In the genomic region with DNA sequence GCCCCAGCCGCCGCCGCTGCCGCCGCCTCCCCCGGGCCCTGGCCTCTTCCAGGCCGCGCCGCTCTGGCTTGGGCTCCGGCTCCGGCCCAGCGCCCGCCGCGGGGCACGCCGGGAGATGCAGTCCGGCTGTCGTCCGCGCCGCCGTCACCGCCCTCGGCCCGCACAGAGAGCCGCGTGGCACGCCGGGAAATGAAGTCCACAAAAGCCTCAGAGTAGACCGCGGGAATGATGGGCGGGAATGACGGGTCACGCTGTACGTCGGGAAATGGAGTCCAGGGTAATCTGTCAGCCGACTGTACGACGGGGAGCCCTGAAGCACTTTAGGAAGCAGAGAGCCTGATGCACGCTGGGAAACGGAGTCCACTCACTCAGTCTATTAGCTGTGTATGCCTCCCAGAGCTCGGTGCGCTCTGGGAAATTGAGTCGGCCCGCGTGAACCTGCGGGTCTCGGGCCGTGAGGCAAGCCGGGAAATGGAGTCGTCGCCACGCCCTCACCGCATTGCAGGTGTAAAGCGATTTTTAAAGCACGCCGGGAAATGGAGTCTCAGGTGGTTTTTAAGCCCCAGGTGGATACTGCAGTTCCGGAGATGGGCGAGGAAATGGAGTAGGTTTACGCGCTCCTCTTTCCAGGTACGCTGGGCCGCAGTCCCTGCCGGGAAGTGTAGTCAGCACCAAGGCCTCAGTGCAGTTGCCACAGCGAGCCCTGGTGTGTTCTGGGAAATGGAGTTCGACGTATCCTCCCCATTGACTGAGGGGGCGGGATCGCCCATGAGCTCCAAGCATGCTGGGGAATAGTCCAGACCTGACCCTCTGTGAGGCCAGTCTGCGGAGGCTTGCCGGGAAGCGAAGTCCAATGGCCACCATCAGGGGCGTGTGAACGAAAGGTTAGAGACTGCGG, we compare ENCODE assay signal across 1 cellular context.
TF ChIP-seq lines count a peak whose summit lies in the region.

A gene (minus strand): TSS at position 91 of the 898 bp plus-strand sequence. CDS start 137 bp downstream, outside the sequence.

TF ChIP-seq in GM12878, 131 proteins besides CTCF, POLR2A, EP300 and RAD21 (continued from another document):
- TF ChIP-seq, protein P1, sequence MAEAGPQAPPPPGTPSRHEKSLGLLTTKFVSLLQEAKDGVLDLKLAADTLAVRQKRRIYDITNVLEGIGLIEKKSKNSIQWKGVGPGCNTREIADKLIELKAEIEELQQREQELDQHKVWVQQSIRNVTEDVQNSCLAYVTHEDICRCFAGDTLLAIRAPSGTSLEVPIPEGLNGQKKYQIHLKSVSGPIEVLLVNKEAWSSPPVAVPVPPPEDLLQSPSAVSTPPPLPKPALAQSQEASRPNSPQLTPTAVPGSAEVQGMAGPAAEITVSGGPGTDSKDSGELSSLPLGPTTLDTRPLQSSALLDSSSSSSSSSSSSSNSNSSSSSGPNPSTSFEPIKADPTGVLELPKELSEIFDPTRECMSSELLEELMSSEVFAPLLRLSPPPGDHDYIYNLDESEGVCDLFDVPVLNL (IDR thresholded peaks at IDR 0.05; ENCODE audit: low read depth, low read length): peak; percentile 61
- TF ChIP-seq NBN (IDR thresholded peaks at IDR 0.05) (peak; percentile 57), ZBED1 (IDR thresholded peaks at IDR 0.05; ENCODE audit: borderline replicate concordance) (no peak), HDGF (IDR thresholded peaks at IDR 0.05) (peak; percentile 88), IKZF1 (conservative IDR thresholded peaks at IDR 0.05) (peak; percentile 100), CREM (IDR thresholded peaks at IDR 0.05; ENCODE audit: low read depth) (peak; percentile 95), POU2F2 (IDR thresholded peaks at IDR 0.05; ENCODE audit: borderline replicate concordance, low read depth, low read length) (peak; percentile 51), ZNF207 (IDR thresholded peaks at IDR 0.05; ENCODE audit: borderline replicate concordance) (peak; percentile 82; the same call in 1 of the 2 replicates), ZNF274 (IDR thresholded peaks at IDR 0.05; ENCODE audit: insufficient read depth, insufficient read length) (no peak), HDAC6 (IDR thresholded peaks at IDR 0.05; ENCODE audit: unreplicated experiment) (no peak), MXI1 (IDR thresholded peaks at IDR 0.05; ENCODE audit: low read depth, low read length) (peak; percentile 78), GATAD2B (conservative IDR thresholded peaks at IDR 0.05; ENCODE audit: low read depth) (no peak; the same call in 1 of the 2 replicates), FOXM1 (IDR thresholded peaks at IDR 0.05; ENCODE audit: low read depth, low read length) (no peak), SMC3 (IDR thresholded peaks at IDR 0.05; ENCODE audit: borderline replicate concordance, low read length) (no peak), TARDBP (IDR thresholded peaks at IDR 0.05; ENCODE audit: borderline replicate concordance) (peak; percentile 79), CREB1 (IDR thresholded peaks at IDR 0.05; ENCODE audit: low read depth) (peak; percentile 91), EED (IDR thresholded peaks at IDR 0.05; ENCODE audit: low read depth) (no peak), SMARCA5 (IDR thresholded peaks at IDR 0.05) (no peak; the same call in 1 of the 2 replicates), HCFC1 (IDR thresholded peaks at IDR 0.05; ENCODE audit: low read length) (peak; percentile 89), ZNF217 (IDR thresholded peaks at IDR 0.05) (0 out of 2 replicates have a peak, but pooled peaks have one; percentile 50), RFX5 (IDR thresholded peaks at IDR 0.05; ENCODE audit: low read depth, low read length) (no peak), MEF2A (IDR thresholded peaks at IDR 0.05; ENCODE audit: insufficient read depth, low read depth, low read length) (0 out of 2 replicates have a peak, but pooled peaks have one; percentile 2), MYC (IDR thresholded peaks at IDR 0.05; ENCODE audit: insufficient read depth, insufficient read length, insufficient replicate concordance, low read length, severe bottlenecking) (no peak), CBX3 (IDR thresholded peaks at IDR 0.05; ENCODE audit: borderline replicate concordance, low read depth) (no peak), MYB (IDR thresholded peaks at IDR 0.05; ENCODE audit: borderline replicate concordance, low read depth, low read length) (0 out of 2 replicates have a peak, but pooled peaks have one; percentile 25), ETV6 (conservative IDR thresholded peaks at IDR 0.05 in 1 of 2, IDR thresholded peaks at IDR 0.05 in 1 of 2; ENCODE audit: borderline replicate concordance in 1 of 2, low read depth in 1 of 2) (no peak), MTA3 (IDR thresholded peaks at IDR 0.05; ENCODE audit: borderline replicate concordance, low read length) (no peak), NR2C1 (IDR thresholded peaks at IDR 0.05) (peak; percentile 87), SP1 (IDR thresholded peaks at IDR 0.05; ENCODE audit: low read depth, low read length) (peak; percentile 60), BACH1 (IDR thresholded peaks at IDR 0.05; ENCODE audit: borderline replicate concordance) (peak; percentile 86; the same call in 1 of the 2 replicates), LARP7 (IDR thresholded peaks at IDR 0.05) (peak; percentile 40)
- TF ChIP-seq, protein P2, sequence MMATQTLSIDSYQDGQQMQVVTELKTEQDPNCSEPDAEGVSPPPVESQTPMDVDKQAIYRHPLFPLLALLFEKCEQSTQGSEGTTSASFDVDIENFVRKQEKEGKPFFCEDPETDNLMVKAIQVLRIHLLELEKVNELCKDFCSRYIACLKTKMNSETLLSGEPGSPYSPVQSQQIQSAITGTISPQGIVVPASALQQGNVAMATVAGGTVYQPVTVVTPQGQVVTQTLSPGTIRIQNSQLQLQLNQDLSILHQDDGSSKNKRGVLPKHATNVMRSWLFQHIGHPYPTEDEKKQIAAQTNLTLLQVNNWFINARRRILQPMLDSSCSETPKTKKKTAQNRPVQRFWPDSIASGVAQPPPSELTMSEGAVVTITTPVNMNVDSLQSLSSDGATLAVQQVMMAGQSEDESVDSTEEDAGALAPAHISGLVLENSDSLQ (IDR thresholded peaks at IDR 0.05): peak; percentile 96
- TF ChIP-seq, protein P3, sequence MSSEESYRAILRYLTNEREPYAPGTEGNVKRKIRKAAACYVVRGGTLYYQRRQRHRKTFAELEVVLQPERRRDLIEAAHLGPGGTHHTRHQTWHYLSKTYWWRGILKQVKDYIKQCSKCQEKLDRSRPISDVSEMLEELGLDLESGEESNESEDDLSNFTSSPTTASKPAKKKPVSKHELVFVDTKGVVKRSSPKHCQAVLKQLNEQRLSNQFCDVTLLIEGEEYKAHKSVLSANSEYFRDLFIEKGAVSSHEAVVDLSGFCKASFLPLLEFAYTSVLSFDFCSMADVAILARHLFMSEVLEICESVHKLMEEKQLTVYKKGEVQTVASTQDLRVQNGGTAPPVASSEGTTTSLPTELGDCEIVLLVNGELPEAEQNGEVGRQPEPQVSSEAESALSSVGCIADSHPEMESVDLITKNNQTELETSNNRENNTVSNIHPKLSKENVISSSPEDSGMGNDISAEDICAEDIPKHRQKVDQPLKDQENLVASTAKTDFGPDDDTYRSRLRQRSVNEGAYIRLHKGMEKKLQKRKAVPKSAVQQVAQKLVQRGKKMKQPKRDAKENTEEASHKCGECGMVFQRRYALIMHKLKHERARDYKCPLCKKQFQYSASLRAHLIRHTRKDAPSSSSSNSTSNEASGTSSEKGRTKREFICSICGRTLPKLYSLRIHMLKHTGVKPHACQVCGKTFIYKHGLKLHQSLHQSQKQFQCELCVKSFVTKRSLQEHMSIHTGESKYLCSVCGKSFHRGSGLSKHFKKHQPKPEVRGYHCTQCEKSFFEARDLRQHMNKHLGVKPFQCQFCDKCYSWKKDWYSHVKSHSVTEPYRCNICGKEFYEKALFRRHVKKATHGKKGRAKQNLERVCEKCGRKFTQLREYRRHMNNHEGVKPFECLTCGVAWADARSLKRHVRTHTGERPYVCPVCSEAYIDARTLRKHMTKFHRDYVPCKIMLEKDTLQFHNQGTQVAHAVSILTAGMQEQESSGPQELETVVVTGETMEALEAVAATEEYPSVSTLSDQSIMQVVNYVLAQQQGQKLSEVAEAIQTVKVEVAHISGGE (CRISPR knock-in tag; IDR thresholded peaks at IDR 0.05): no peak
- TF ChIP-seq, protein P4, sequence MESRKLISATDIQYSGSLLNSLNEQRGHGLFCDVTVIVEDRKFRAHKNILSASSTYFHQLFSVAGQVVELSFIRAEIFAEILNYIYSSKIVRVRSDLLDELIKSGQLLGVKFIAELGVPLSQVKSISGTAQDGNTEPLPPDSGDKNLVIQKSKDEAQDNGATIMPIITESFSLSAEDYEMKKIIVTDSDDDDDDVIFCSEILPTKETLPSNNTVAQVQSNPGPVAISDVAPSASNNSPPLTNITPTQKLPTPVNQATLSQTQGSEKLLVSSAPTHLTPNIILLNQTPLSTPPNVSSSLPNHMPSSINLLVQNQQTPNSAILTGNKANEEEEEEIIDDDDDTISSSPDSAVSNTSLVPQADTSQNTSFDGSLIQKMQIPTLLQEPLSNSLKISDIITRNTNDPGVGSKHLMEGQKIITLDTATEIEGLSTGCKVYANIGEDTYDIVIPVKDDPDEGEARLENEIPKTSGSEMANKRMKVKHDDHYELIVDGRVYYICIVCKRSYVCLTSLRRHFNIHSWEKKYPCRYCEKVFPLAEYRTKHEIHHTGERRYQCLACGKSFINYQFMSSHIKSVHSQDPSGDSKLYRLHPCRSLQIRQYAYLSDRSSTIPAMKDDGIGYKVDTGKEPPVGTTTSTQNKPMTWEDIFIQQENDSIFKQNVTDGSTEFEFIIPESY (IDR thresholded peaks at IDR 0.05): no peak
- TF ChIP-seq, protein P5, sequence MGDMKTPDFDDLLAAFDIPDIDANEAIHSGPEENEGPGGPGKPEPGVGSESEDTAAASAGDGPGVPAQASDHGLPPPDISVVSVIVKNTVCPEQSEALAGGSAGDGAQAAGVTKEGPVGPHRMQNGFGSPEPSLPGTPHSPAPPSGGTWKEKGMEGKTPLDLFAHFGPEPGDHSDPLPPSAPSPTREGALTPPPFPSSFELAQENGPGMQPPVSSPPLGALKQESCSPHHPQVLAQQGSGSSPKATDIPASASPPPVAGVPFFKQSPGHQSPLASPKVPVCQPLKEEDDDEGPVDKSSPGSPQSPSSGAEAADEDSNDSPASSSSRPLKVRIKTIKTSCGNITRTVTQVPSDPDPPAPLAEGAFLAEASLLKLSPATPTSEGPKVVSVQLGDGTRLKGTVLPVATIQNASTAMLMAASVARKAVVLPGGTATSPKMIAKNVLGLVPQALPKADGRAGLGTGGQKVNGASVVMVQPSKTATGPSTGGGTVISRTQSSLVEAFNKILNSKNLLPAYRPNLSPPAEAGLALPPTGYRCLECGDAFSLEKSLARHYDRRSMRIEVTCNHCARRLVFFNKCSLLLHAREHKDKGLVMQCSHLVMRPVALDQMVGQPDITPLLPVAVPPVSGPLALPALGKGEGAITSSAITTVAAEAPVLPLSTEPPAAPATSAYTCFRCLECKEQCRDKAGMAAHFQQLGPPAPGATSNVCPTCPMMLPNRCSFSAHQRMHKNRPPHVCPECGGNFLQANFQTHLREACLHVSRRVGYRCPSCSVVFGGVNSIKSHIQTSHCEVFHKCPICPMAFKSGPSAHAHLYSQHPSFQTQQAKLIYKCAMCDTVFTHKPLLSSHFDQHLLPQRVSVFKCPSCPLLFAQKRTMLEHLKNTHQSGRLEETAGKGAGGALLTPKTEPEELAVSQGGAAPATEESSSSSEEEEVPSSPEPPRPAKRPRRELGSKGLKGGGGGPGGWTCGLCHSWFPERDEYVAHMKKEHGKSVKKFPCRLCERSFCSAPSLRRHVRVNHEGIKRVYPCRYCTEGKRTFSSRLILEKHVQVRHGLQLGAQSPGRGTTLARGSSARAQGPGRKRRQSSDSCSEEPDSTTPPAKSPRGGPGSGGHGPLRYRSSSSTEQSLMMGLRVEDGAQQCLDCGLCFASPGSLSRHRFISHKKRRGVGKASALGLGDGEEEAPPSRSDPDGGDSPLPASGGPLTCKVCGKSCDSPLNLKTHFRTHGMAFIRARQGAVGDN (IDR thresholded peaks at IDR 0.05): peak; percentile 68; the same call in 1 of the 2 replicates
- TF ChIP-seq, protein P6, sequence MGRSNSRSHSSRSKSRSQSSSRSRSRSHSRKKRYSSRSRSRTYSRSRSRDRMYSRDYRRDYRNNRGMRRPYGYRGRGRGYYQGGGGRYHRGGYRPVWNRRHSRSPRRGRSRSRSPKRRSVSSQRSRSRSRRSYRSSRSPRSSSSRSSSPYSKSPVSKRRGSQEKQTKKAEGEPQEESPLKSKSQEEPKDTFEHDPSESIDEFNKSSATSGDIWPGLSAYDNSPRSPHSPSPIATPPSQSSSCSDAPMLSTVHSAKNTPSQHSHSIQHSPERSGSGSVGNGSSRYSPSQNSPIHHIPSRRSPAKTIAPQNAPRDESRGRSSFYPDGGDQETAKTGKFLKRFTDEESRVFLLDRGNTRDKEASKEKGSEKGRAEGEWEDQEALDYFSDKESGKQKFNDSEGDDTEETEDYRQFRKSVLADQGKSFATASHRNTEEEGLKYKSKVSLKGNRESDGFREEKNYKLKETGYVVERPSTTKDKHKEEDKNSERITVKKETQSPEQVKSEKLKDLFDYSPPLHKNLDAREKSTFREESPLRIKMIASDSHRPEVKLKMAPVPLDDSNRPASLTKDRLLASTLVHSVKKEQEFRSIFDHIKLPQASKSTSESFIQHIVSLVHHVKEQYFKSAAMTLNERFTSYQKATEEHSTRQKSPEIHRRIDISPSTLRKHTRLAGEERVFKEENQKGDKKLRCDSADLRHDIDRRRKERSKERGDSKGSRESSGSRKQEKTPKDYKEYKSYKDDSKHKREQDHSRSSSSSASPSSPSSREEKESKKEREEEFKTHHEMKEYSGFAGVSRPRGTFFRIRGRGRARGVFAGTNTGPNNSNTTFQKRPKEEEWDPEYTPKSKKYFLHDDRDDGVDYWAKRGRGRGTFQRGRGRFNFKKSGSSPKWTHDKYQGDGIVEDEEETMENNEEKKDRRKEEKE (IDR thresholded peaks at IDR 0.05): no peak
- TF ChIP-seq, protein P7, sequence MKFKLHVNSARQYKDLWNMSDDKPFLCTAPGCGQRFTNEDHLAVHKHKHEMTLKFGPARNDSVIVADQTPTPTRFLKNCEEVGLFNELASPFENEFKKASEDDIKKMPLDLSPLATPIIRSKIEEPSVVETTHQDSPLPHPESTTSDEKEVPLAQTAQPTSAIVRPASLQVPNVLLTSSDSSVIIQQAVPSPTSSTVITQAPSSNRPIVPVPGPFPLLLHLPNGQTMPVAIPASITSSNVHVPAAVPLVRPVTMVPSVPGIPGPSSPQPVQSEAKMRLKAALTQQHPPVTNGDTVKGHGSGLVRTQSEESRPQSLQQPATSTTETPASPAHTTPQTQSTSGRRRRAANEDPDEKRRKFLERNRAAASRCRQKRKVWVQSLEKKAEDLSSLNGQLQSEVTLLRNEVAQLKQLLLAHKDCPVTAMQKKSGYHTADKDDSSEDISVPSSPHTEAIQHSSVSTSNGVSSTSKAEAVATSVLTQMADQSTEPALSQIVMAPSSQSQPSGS (IDR thresholded peaks at IDR 0.05; ENCODE audit: low read length): no peak
- TF ChIP-seq, protein P8, sequence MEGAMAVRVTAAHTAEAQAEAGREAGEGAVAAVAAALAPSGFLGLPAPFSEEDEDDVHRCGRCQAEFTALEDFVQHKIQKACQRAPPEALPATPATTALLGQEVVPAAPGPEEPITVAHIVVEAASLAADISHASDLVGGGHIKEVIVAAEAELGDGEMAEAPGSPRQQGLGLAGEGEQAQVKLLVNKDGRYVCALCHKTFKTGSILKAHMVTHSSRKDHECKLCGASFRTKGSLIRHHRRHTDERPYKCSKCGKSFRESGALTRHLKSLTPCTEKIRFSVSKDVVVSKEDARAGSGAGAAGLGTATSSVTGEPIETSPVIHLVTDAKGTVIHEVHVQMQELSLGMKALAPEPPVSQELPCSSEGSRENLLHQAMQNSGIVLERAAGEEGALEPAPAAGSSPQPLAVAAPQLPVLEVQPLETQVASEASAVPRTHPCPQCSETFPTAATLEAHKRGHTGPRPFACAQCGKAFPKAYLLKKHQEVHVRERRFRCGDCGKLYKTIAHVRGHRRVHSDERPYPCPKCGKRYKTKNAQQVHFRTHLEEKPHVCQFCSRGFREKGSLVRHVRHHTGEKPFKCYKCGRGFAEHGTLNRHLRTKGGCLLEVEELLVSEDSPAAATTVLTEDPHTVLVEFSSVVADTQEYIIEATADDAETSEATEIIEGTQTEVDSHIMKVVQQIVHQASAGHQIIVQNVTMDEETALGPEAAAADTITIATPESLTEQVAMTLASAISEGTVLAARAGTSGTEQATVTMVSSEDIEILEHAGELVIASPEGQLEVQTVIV (IDR thresholded peaks at IDR 0.05; ENCODE audit: borderline replicate concordance, partially characterized antibody): peak; percentile 78
